Comparison of ENCODE assay signal across 12 cellular contexts in genomic region chr3:129023909-129024308, GRCh38. TPM values are rescaled to one million over a fixed set of nuclear protein-coding genes. Genes with fewer than 3 reads are reported as not detected.
DNase-seq lines count a peak whose midpoint lies in the region; ATAC-seq and TF ChIP-seq lines count a peak whose summit lies in the region.
"Had no signal": no experiment of that assay in that cellular context is flagged by ENCODE, and none has a peak within 500 bp of the region (broad histone marks: within the 10 kb centered on the region; RNA-seq: fewer than 3 reads in every experiment).

No MANE protein-coding gene starts in this region.

- no peaks in the 10 kb centered on the region for H3K9me3 ChIP-seq in colonic mucosa

- intact Hi-C loops in colonic mucosa (cut with DNase I) = loop anchor here (10.0 kb wide), 1 partner anchor 61 kb away; no protein-coding TSS in a partner anchor

- DNase-seq in SIG-M5 treated with dmso at 0.1 percent for 504 hours (lab: John Stamatoyannopoulos, UW; ENCODE audit: unreplicated experiment) (peak; percentile 30), SIG-M5 (lab: John Stamatoyannopoulos, UW) (no peak), NCI-H1694 treated with DMSO at 0.1 percent for 48 hours (lab: John Stamatoyannopoulos, UW) (peak; percentile 37), colonic mucosa (no peak), DMS79 treated with DMSO at 0.1 percent for 48 hours (lab: John Stamatoyannopoulos, UW) (no peak)
- DNase-seq in stimulated activated effector memory CD8-positive, alpha-beta T cell treated with anti-CD3 and anti-CD28 coated beads, Interleukin-12 subunit alpha, Interleukin-12 subunit beta, amount 100 ng/mL, for 72 hours (ENCODE audit: low spot score in 2 of 2) = no peak
- DNase-seq: CD8-positive, alpha-beta T cell; glutamatergic neuron had no signal

- no peaks in the 10 kb centered on the region for H3K27me3 ChIP-seq in colonic mucosa

- H3K9me3 Mint-ChIP-seq in stimulated activated effector memory CD8-positive, alpha-beta T cell treated with anti-CD3 and anti-CD28 coated beads, Interleukin-12 subunit alpha, Interleukin-12 subunit beta, amount 100 ng/mL, for 72 hours = no peaks in the 10 kb centered on the region
- H3K9me3 Mint-ChIP-seq: CD8-positive, alpha-beta T cell had no signal

- no peak overlapping the region for H3K9ac ChIP-seq in colonic mucosa (ENCODE audit: low read depth in 2 of 2, low read length in 2 of 2)

- H3K36me3 Mint-ChIP-seq in stimulated activated effector memory CD8-positive, alpha-beta T cell treated with anti-CD3 and anti-CD28 coated beads, Interleukin-12 subunit alpha, Interleukin-12 subunit beta, amount 100 ng/mL, for 72 hours = no peaks in the 10 kb centered on the region
- H3K36me3 Mint-ChIP-seq: CD8-positive, alpha-beta T cell had no signal

- no peaks in the 10 kb centered on the region for H3K4me1 ChIP-seq in colonic mucosa

- peaks cover 20% of the 10 kb centered on the region for H3K4me1 Mint-ChIP-seq in stimulated activated effector memory CD8-positive, alpha-beta T cell treated with anti-CD3 and anti-CD28 coated beads, Interleukin-12 subunit alpha, Interleukin-12 subunit beta, amount 100 ng/mL, for 72 hours

- peak; percentile 18 for TF ChIP-seq CTCF in colonic mucosa (IDR thresholded peaks at IDR 0.05)

- no peak for ATAC-seq in stimulated activated effector memory CD8-positive, alpha-beta T cell treated with anti-CD3 and anti-CD28 coated beads, Interleukin-12 subunit alpha, Interleukin-12 subunit beta, amount 100 ng/mL, for 72 hours
- no peak for ATAC-seq in GM21360 (IDR thresholded peaks at IDR 0.05; ENCODE audit: unreplicated experiment)
- no peak for ATAC-seq in HG02610 (IDR thresholded peaks at IDR 0.05; ENCODE audit: unreplicated experiment)
- ATAC-seq: CD8-positive, alpha-beta T cell had no signal

- H3K4me3 ChIP-seq in colonic mucosa = no peak overlapping the region
- H3K4me3 ChIP-seq: SK-N-MC had no signal

- no peak overlapping the region for H3K4me3 Mint-ChIP-seq in stimulated activated effector memory CD8-positive, alpha-beta T cell treated with anti-CD3 and anti-CD28 coated beads, Interleukin-12 subunit alpha, Interleukin-12 subunit beta, amount 100 ng/mL, for 72 hours
- H3K4me3 Mint-ChIP-seq: CD8-positive, alpha-beta T cell had no signal

- H3K27ac Mint-ChIP-seq in stimulated activated effector memory CD8-positive, alpha-beta T cell treated with anti-CD3 and anti-CD28 coated beads, Interleukin-12 subunit alpha, Interleukin-12 subunit beta, amount 100 ng/mL, for 72 hours = peak overlapping the region; percentile 18
- H3K27ac Mint-ChIP-seq: CD8-positive, alpha-beta T cell had no signal

- no peaks in the 10 kb centered on the region for H3K36me3 ChIP-seq in colonic mucosa

- H3K27ac ChIP-seq in colonic mucosa = no peak overlapping the region
- H3K27ac ChIP-seq: SK-N-MC had no signal

RNA-seq across cellular contexts. Expression of gene EFCC1, which starts 22.8 kb away (rescaled TPM):
- total RNA-seq in colonic mucosa = 1 to 10 TPM; 1.3 to 1.7 TPM

RNA-seq across cellular contexts. Expression of gene CFAP92, which starts 30.0 kb away (rescaled TPM):
- 1 to 10 TPM in 1 of 2 donors, under 1 TPM in 1; 0.77 to 1.2 TPM for total RNA-seq in colonic mucosa

RNA-seq across cellular contexts. Expression of gene GP9, which starts 36.7 kb away (rescaled TPM):
- total RNA-seq in colonic mucosa = under 1 TPM in 1 of 2 donors, not detected in 1; 0.37 TPM
- total RNA-seq: CD8-positive, alpha-beta T cell; subcutaneous adipose tissue had no signal

Comparison
In these comparisons a context has a peak if more than half of its experiments do, and no peak if none do; other contexts are left out.
1. DNase-seq: peak in SIG-M5 treated with dmso at 0.1 percent for 504 hours (single experiment) and NCI-H1694 treated with DMSO at 0.1 percent for 48 hours (single experiment); none in SIG-M5 (single experiment), colonic mucosa (single experiment), stimulated activated effector memory CD8-positive, alpha-beta T cell treated with anti-CD3 and anti-CD28 coated beads, Interleukin-12 subunit alpha, Interleukin-12 subunit beta, amount 100 ng/mL, for 72 hours (0 of 2) and DMS79 treated with DMSO at 0.1 percent for 48 hours (single experiment).